ENCODE assay signal across 15 cellular contexts in genomic region chr7:353746-354325, GRCh38.
DNase-seq lines count a peak whose midpoint lies in the region; ATAC-seq and TF ChIP-seq lines count a peak whose summit lies in the region.
"Had no signal": no experiment of that assay in that cellular context is flagged by ENCODE, and none has a peak within 500 bp of the region (broad histone marks: within the 10 kb centered on the region; RNA-seq: fewer than 3 reads in every experiment).

No MANE protein-coding gene starts in this region.

- H3K4me3 ChIP-seq in gastrocnemius medialis, result no peak overlapping the region
- H3K4me3 ChIP-seq: GM12878, ovary, SJCRH30 had no signal

- no peak overlapping the region for H3K27ac Mint-ChIP-seq in activated naive CD4-positive, alpha-beta T cell treated with anti-CD3 and anti-CD28 coated beads, Interleukin-2, amount 10 ng/mL, durations not matched to agents 7 days and 5 days
- H3K27ac Mint-ChIP-seq: memory B cell had no signal

- peaks cover 16% of the 10 kb centered on the region for H3K4me1 Mint-ChIP-seq in activated naive CD4-positive, alpha-beta T cell treated with anti-CD3 and anti-CD28 coated beads, Interleukin-2, amount 10 ng/mL, durations not matched to agents 7 days and 5 days

- no peaks in the 10 kb centered on the region for H3K9me3 ChIP-seq in gastrocnemius medialis
- H3K9me3 ChIP-seq: ovary, SJCRH30 had no signal

- CTCF ChIA-PET in activated naive CD4-positive, alpha-beta T cell treated with anti-CD3 and anti-CD28 coated beads, Interleukin-2, amount 10 ng/mL, durations not matched to agents 7 days and 5 days (lab: Charles Lee), result no interaction called here

- H3K9me3 Mint-ChIP-seq in activated naive CD4-positive, alpha-beta T cell treated with anti-CD3 and anti-CD28 coated beads, Interleukin-2, amount 10 ng/mL, durations not matched to agents 7 days and 5 days, result peaks cover 7% of the 10 kb centered on the region

- peaks cover 9% of the 10 kb centered on the region for H3K27me3 Mint-ChIP-seq in activated naive CD4-positive, alpha-beta T cell treated with anti-CD3 and anti-CD28 coated beads, Interleukin-2, amount 10 ng/mL, durations not matched to agents 7 days and 5 days

- intact Hi-C loops in head of caudate nucleus (cut with DNase I), result no loop called here
- intact Hi-C loops in gastrocnemius medialis (cut with DNase I; ENCODE audit: low total_unique reads), result no loop called here

- no peak for TF ChIP-seq POLR2A in gastrocnemius medialis (IDR thresholded peaks at IDR 0.05)

- H3K4me3 Mint-ChIP-seq in activated naive CD4-positive, alpha-beta T cell treated with anti-CD3 and anti-CD28 coated beads, Interleukin-2, amount 10 ng/mL, durations not matched to agents 7 days and 5 days, result no peak overlapping the region
- H3K4me3 Mint-ChIP-seq: memory B cell had no signal

- DNase-seq in C1 segment of cervical spinal cord (lab: John Stamatoyannopoulos, UW), result peak in 10 of 14 donors; percentile 17 to 83 (median 50)
- peak; percentile 84 for DNase-seq in SW480 (ENCODE audit: low spot score)
- peak in 40 of 42 donors; percentile 9 to 86 (median 56) for DNase-seq in head of caudate nucleus
- peak; percentile 23 to 45 for DNase-seq in gastrocnemius medialis
- DNase-seq in activated naive CD4-positive, alpha-beta T cell treated with anti-CD3 and anti-CD28 coated beads, Interleukin-2, amount 10 ng/mL, durations not matched to agents 7 days and 5 days, result no peak
- DNase-seq in activated CD4-positive, CD25-positive, alpha-beta regulatory T cell (lab: John Stamatoyannopoulos, UW), result no peak
- DNase-seq: DMS79, erythroblast, ovary, SJCRH30 had no signal

- no peak for TF ChIP-seq CTCF in gastrocnemius medialis (IDR thresholded peaks at IDR 0.05 in 4 of 5, conservative IDR thresholded peaks at IDR 0.05 in 1 of 5)

- H3K36me3 Mint-ChIP-seq in activated naive CD4-positive, alpha-beta T cell treated with anti-CD3 and anti-CD28 coated beads, Interleukin-2, amount 10 ng/mL, durations not matched to agents 7 days and 5 days, result peaks cover 7% of the 10 kb centered on the region

- H3K27ac ChIP-seq in gastrocnemius medialis, result no peak overlapping the region
- H3K27ac ChIP-seq: C4-2B, ovary, SJCRH30 had no signal

- in situ Hi-C loops in gastrocnemius medialis (cut with MboI; ENCODE audit: low sequenced_read_pairs in 4 of 4), result no loop called here

- H3K36me3 ChIP-seq in gastrocnemius medialis, result no peaks in the 10 kb centered on the region
- H3K36me3 ChIP-seq: ovary, SJCRH30 had no signal

- peaks cover 6 to 21% (median 12%) of the 10 kb centered on the region in 3 donors for H3K27me3 ChIP-seq in gastrocnemius medialis
- H3K27me3 ChIP-seq: ovary, SJCRH30 had no signal

- ATAC-seq in gastrocnemius medialis (peak; percentile 67 to 70), HG03521 (IDR thresholded peaks at IDR 0.05; ENCODE audit: unreplicated experiment) (no peak), GM21717 (IDR thresholded peaks at IDR 0.05; ENCODE audit: unreplicated experiment) (no peak)
- ATAC-seq: GM12878 had no signal

- no peaks in the 10 kb centered on the region for H3K4me1 ChIP-seq in gastrocnemius medialis
- H3K4me1 ChIP-seq: SJCRH30 had no signal

Comparison
In these comparisons a context has a peak if more than half of its experiments do, and no peak if none do; other contexts are left out.
1. DNase-seq: peak in C1 segment of cervical spinal cord (10 of 14), SW480 (single experiment), head of caudate nucleus (40 of 42) and gastrocnemius medialis (2 of 2); none in activated naive CD4-positive, alpha-beta T cell treated with anti-CD3 and anti-CD28 coated beads, Interleukin-2, amount 10 ng/mL, durations not matched to agents 7 days and 5 days (single experiment) and activated CD4-positive, CD25-positive, alpha-beta regulatory T cell (0 of 4).
2. ATAC-seq: peak in gastrocnemius medialis (2 of 2); none in HG03521 (single experiment) and GM21717 (single experiment).